ENCODE assay signal across 2 cellular contexts in the genomic region with DNA sequence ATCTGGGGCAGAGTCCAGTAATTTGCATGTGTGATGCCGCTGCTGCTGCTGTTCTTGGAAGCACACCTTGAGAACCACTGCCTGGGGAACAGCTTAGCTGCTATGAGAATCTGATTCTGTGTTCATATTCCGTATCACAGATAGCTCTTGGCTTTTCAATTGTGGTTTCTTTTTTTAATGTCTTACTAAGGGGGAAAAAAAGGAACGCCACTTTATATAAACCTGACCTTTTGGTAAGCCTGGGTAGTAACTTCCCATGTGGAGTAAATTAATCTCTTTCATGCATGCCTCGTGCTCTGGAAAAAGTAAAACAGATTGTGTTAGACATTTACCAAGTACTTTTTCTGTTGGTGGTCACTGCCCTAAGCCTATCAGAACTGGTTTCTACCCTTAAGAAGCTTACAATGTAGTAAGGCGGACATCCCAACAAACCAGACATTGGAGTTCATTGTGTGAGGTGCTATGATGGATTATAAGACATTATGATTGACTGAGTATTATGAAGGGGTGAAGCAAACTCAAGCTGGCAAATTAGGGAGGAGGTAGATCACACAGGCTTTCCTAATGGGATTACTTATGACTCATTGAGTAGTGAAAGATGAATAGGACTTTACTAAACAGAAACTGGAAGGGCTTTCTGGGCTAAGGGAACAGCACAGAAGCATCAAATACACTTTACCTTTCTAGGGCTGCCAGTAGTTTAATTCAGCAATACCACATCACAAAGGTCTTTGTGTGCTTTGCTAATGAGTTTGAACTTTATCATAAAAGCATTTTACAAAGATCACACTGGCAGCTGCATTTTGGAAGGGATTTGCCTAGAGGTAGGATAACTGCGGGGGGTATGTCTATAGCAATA.
A peak's percentile ranks its signal among the peaks of the same experiment; 100 is the strongest.
TF ChIP-seq lines count a peak whose summit lies in the region.

No MANE protein-coding gene starts in this region.

TF ChIP-seq in HCT116, 20 proteins besides CTCF, POLR2A, EP300 and RAD21:
- TF ChIP-seq JUND (IDR thresholded peaks at IDR 0.05) (peak; percentile 33; the same call in 1 of the 2 replicates), YY1 (IDR thresholded peaks at IDR 0.05; ENCODE audit: extremely low read depth, insufficient replicate concordance, low read depth, low read length) (no peak), EGR1 (IDR thresholded peaks at IDR 0.05; ENCODE audit: low read depth) (no peak), ZFX (IDR thresholded peaks at IDR 0.05) (no peak), FOSL1 (IDR thresholded peaks at IDR 0.05; ENCODE audit: low read depth) (peak; percentile 44; the same call in 1 of the 2 replicates), CEBPB (IDR thresholded peaks at IDR 0.05; ENCODE audit: low read depth) (0 out of 2 replicates have a peak, but pooled peaks have one; percentile 24), SP1 (IDR thresholded peaks at IDR 0.05; ENCODE audit: low read depth) (0 out of 2 replicates have a peak, but pooled peaks have one; percentile 12), CBX3 (IDR thresholded peaks at IDR 0.05; ENCODE audit: low read depth) (no peak), SRF (IDR thresholded peaks at IDR 0.05; ENCODE audit: low read depth) (no peak)

TF ChIP-seq in HepG2, 621 proteins besides CTCF, POLR2A, EP300 and RAD21:
- TF ChIP-seq RBFOX2 (IDR thresholded peaks at IDR 0.05; ENCODE audit: low read depth, low read length) (no peak), ASH2L (IDR thresholded peaks at IDR 0.05; ENCODE audit: insufficient read length, low read depth, low read length) (no peak), NCOA1 (CRISPR knock-in tag; IDR thresholded peaks at IDR 0.05) (no peak), MLLT10 (CRISPR knock-in tag; IDR thresholded peaks at IDR 0.05) (no peak), ZNF432 (CRISPR knock-in tag; IDR thresholded peaks at IDR 0.05; ENCODE audit: borderline replicate concordance) (no peak), ZNF235 (CRISPR knock-in tag; IDR thresholded peaks at IDR 0.05; ENCODE audit: borderline replicate concordance) (no peak)
